Comparison of ENCODE assay signal across 3 cellular contexts in genomic region chr14:104475256-104475655, GRCh38.
"Had no signal": no experiment of that assay in that cellular context is flagged by ENCODE, and none has a peak within 500 bp of the region (broad histone marks: within the 10 kb centered on the region; RNA-seq: fewer than 3 reads in every experiment).

No MANE protein-coding gene starts in this region.

- H3K4me3 ChIP-seq: GM12878 had no signal

- DNase-seq: GDM1, GF-D8 had no signal

- ATAC-seq: GM12878 had no signal
